Comparison of ENCODE assay signal across 20 cellular contexts in the genomic region with DNA sequence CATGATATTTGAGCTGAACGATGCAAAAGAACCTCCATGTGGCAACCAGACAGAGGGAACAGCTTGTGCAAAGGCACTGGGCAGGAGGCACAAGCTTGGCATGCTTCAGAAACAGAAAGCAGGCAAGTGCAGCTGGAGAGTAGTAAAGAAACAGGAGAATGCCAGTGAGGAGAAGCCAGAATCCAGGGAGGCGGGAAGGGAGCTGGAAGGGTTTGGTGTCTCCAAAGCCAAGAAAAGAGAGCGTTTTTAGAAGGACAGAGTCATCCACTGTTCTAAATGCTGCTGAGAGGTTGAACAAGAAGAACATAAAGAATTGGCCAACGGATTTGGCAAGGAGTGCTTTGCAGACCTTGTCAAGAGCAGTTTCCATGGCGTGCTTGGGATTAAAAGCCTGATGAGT.
DNase-seq lines count a peak whose midpoint lies in the region; ATAC-seq and TF ChIP-seq lines count a peak whose summit lies in the region.
"Had no signal": no experiment of that assay in that cellular context is flagged by ENCODE, and none has a peak within 500 bp of the region (broad histone marks: within the 10 kb centered on the region; RNA-seq: fewer than 3 reads in every experiment).

No MANE protein-coding gene starts in this region.

- no peaks in the 10 kb centered on the region for H3K4me1 Mint-ChIP-seq in stimulated activated naive CD8-positive, alpha-beta T cell treated with anti-CD3 and anti-CD28 coated beads, Interleukin-15, amount 100 ng/mL, for 72 hours
- H3K4me1 Mint-ChIP-seq: activated CD4-positive, alpha-beta T cell treated with anti-CD3 and anti-CD28 coated beads, Interleukin-2, amount 10 ng/mL, durations not matched to agents 7 days and 5 days; activated CD8-positive, alpha-beta memory T cell treated with anti-CD3 and anti-CD28 coated beads, Interleukin-2, amount 10 ng/mL, durations not matched to agents 7 days and 5 days had no signal

- H3K36me3 ChIP-seq in transverse colon, result no peaks in the 10 kb centered on the region
- H3K36me3 ChIP-seq: SJCRH30, WERI-Rb-1 had no signal

- ATAC-seq in stimulated activated naive CD8-positive, alpha-beta T cell treated with anti-CD3 and anti-CD28 coated beads, Interleukin-15, amount 100 ng/mL, for 72 hours, result no peak
- ATAC-seq: activated CD8-positive, alpha-beta memory T cell treated with anti-CD3 and anti-CD28 coated beads, Interleukin-2, amount 10 ng/mL, durations not matched to agents 7 days and 5 days; esophagus mucosa; natural killer cell treated with Interleukin-12 subunit alpha and Interleukin-12 subunit beta and Interleukin-15 and Interleukin-18, amount 100 ng/mL, for 72 hours had no signal

- peaks cover 4 to 5% of the 10 kb centered on the region in 2 donors for H3K9me3 Mint-ChIP-seq in stimulated activated naive CD8-positive, alpha-beta T cell treated with anti-CD3 and anti-CD28 coated beads, Interleukin-15, amount 100 ng/mL, for 72 hours
- H3K9me3 Mint-ChIP-seq: activated CD4-positive, alpha-beta T cell treated with anti-CD3 and anti-CD28 coated beads, Interleukin-2, amount 10 ng/mL, durations not matched to agents 7 days and 5 days; natural killer cell treated with Interleukin-12 subunit alpha and Interleukin-12 subunit beta and Interleukin-15 and Interleukin-18, amount 100 ng/mL, for 72 hours had no signal

- in situ Hi-C loops in transverse colon (cut with MboI; ENCODE audit: low pct_ligation_motif_present in 1 of 4, low pct_unique_long_range_greater_than_20kb in 1 of 4, low sequenced_read_pairs in 3 of 4), result no loop called here

- no peaks in the 10 kb centered on the region for H3K27me3 ChIP-seq in transverse colon
- H3K27me3 ChIP-seq: SJCRH30 had no signal

- no peak overlapping the region for H3K4me3 ChIP-seq in transverse colon
- H3K4me3 ChIP-seq: SJCRH30 had no signal

- no peaks in the 10 kb centered on the region for H3K9me3 ChIP-seq in transverse colon
- H3K9me3 ChIP-seq: SJCRH30 had no signal

- H3K27ac ChIP-seq in transverse colon, result peak overlapping the region; percentile 7 to 57 (median 39)
- H3K27ac ChIP-seq: SJCRH30, WERI-Rb-1 had no signal

- no peaks in the 10 kb centered on the region for H3K27me3 Mint-ChIP-seq in stimulated activated naive CD8-positive, alpha-beta T cell treated with anti-CD3 and anti-CD28 coated beads, Interleukin-15, amount 100 ng/mL, for 72 hours
- H3K27me3 Mint-ChIP-seq: activated CD4-positive, alpha-beta T cell treated with anti-CD3 and anti-CD28 coated beads, Interleukin-2, amount 10 ng/mL, durations not matched to agents 7 days and 5 days; activated CD8-positive, alpha-beta memory T cell treated with anti-CD3 and anti-CD28 coated beads, Interleukin-2, amount 10 ng/mL, durations not matched to agents 7 days and 5 days had no signal

- TF ChIP-seq EP300 in transverse colon (IDR thresholded peaks at IDR 0.05; ENCODE audit: low read depth), result no peak

- H3K4me3 Mint-ChIP-seq in stimulated activated naive CD8-positive, alpha-beta T cell treated with anti-CD3 and anti-CD28 coated beads, Interleukin-15, amount 100 ng/mL, for 72 hours, result no peak overlapping the region
- H3K4me3 Mint-ChIP-seq: activated CD4-positive, alpha-beta T cell treated with anti-CD3 and anti-CD28 coated beads, Interleukin-2, amount 10 ng/mL, durations not matched to agents 7 days and 5 days; activated CD8-positive, alpha-beta memory T cell treated with anti-CD3 and anti-CD28 coated beads, Interleukin-2, amount 10 ng/mL, durations not matched to agents 7 days and 5 days; natural killer cell treated with Interleukin-12 subunit alpha and Interleukin-12 subunit beta and Interleukin-15 and Interleukin-18, amount 100 ng/mL, for 72 hours had no signal

- no peak for TF ChIP-seq CTCF in transverse colon (IDR thresholded peaks at IDR 0.05)

- intact Hi-C loops in transverse colon (cut with DNase I; ENCODE audit: low total_unique reads), result no loop called here

- WGBS in transverse colon (ENCODE audit: low coverage in 1 of 2), 2 donors, result 75 to 82% methylated on average over 4 to 5 of the region's 5 CpGs

- H3K4me1 ChIP-seq in transverse colon, result peaks cover 0 to 13% (median 0%) of the 10 kb centered on the region in 4 donors

- no peak overlapping the region for H3K27ac Mint-ChIP-seq in stimulated activated naive CD8-positive, alpha-beta T cell treated with anti-CD3 and anti-CD28 coated beads, Interleukin-15, amount 100 ng/mL, for 72 hours
- H3K27ac Mint-ChIP-seq: activated CD4-positive, alpha-beta T cell treated with anti-CD3 and anti-CD28 coated beads, Interleukin-2, amount 10 ng/mL, durations not matched to agents 7 days and 5 days; activated CD8-positive, alpha-beta memory T cell treated with anti-CD3 and anti-CD28 coated beads, Interleukin-2, amount 10 ng/mL, durations not matched to agents 7 days and 5 days; natural killer cell treated with Interleukin-12 subunit alpha and Interleukin-12 subunit beta and Interleukin-15 and Interleukin-18, amount 100 ng/mL, for 72 hours had no signal

- no peak for TF ChIP-seq POLR2A in transverse colon (IDR thresholded peaks at IDR 0.05)

- peak in 33 of 56 donors; percentile 1 to 82 (median 38) for DNase-seq in amygdala (lab: John Stamatoyannopoulos, UW)
- peak in 29 of 51 donors; percentile 3 to 73 (median 34) for DNase-seq in hypothalamus (lab: John Stamatoyannopoulos, UW)
- peak; percentile 53 for DNase-seq in occipital lobe (lab: John Stamatoyannopoulos, UW)
- no peak for DNase-seq in transverse colon
- DNase-seq in stimulated activated naive CD8-positive, alpha-beta T cell treated with anti-CD3 and anti-CD28 coated beads, Interleukin-15, amount 100 ng/mL, for 72 hours, result no peak
- DNase-seq in CD1c-positive myeloid dendritic cell (ENCODE audit: extremely low spot score), result no peak
- no peak for DNase-seq in NCI-H2196 (lab: John Stamatoyannopoulos, UW; ENCODE audit: unreplicated experiment)
- DNase-seq: activated CD4-positive, alpha-beta T cell treated with anti-CD3 and anti-CD28 coated beads, Interleukin-2, amount 10 ng/mL, durations not matched to agents 7 days and 5 days; activated CD8-positive, alpha-beta memory T cell treated with anti-CD3 and anti-CD28 coated beads, Interleukin-2, amount 10 ng/mL, durations not matched to agents 7 days and 5 days; activated naive CD4-positive, alpha-beta T cell treated with anti-CD3 and anti-CD28 coated beads, Interleukin-2, amount 50 U/mL, for 16 hours; DND-41; effector CD8-positive, alpha-beta T cell; NCI-H1092 treated with DMSO at 0.1 percent for 48 hours; NCI-H2081; NCI-H524; SJCRH30; T-helper 2 cell; WERI-Rb-1 had no signal

Comparison
In these comparisons a context has a peak if more than half of its experiments do, and no peak if none do; other contexts are left out.
1. DNase-seq: peak in amygdala (33 of 56), hypothalamus (29 of 51) and occipital lobe (single experiment); none in transverse colon (single experiment), stimulated activated naive CD8-positive, alpha-beta T cell treated with anti-CD3 and anti-CD28 coated beads, Interleukin-15, amount 100 ng/mL, for 72 hours (0 of 2), CD1c-positive myeloid dendritic cell (single experiment) and NCI-H2196 (single experiment).